Comparison of ENCODE assay signal across 17 cellular contexts in genomic region chr5:178313316-178313715, GRCh38.
"Had no signal": no experiment of that assay in that cellular context is flagged by ENCODE, and none has a peak within 500 bp of the region (broad histone marks: within the 10 kb centered on the region; RNA-seq: fewer than 3 reads in every experiment).

No MANE protein-coding gene starts in this region.

- H3K27ac Mint-ChIP-seq: activated CD4-positive, alpha-beta T cell treated with anti-CD3 and anti-CD28 coated beads, Interleukin-2, amount 10 ng/mL, durations not matched to agents 24 days and 14 days; activated CD8-positive, alpha-beta T cell treated with anti-CD3 and anti-CD28 coated beads for 36 hours; activated naive CD8-positive, alpha-beta T cell treated with anti-CD3 and anti-CD28 coated beads, Interleukin-2, amount 10 ng/mL, durations not matched to agents 7 days and 5 days; activated T-helper 17 cell treated with anti-CD3 and anti-CD28 coated beads, Interleukin-2, amount 50 U/mL, for 72 hours had no signal

- H3K9me3 ChIP-seq: body of pancreas, tibial nerve, uterus had no signal

- DNase-seq: activated CD4-positive, alpha-beta T cell treated with anti-CD3 and anti-CD28 coated beads, Interleukin-2, amount 10 ng/mL, durations not matched to agents 24 days and 14 days; activated CD4-positive, CD25-positive, alpha-beta regulatory T cell; activated CD8-positive, alpha-beta T cell treated with anti-CD3 and anti-CD28 coated beads for 36 hours; activated naive CD4-positive, alpha-beta T cell treated with Interleukin-2 at 50 U/mL for 16 hours; activated naive CD8-positive, alpha-beta T cell treated with anti-CD3 and anti-CD28 coated beads, Interleukin-2, amount 10 ng/mL, durations not matched to agents 7 days and 5 days; activated T-cell treated with anti-CD3 and anti-CD28 coated beads, Interleukin-2, amount 50 U/mL, for 1 hour; amygdala; caudate nucleus; head of caudate nucleus; mammary epithelial cell; stimulated activated CD4-positive, alpha-beta T cell treated with anti-CD3 and anti-CD28 coated beads, Interleukin-2, amount 100 ng/mL, for 24 hours; stimulated activated naive CD4-positive, alpha-beta T cell treated with Interleukin-2 at 50 U/mL for 16 hours; uterus had no signal

- H3K4me1 Mint-ChIP-seq: activated CD4-positive, alpha-beta T cell treated with anti-CD3 and anti-CD28 coated beads, Interleukin-2, amount 10 ng/mL, durations not matched to agents 24 days and 14 days; activated naive CD8-positive, alpha-beta T cell treated with anti-CD3 and anti-CD28 coated beads, Interleukin-2, amount 10 ng/mL, durations not matched to agents 7 days and 5 days; activated T-helper 17 cell treated with anti-CD3 and anti-CD28 coated beads, Interleukin-2, amount 50 U/mL, for 72 hours had no signal

- H3K36me3 ChIP-seq: tibial nerve, uterus had no signal

- H3K27ac ChIP-seq: body of pancreas, parathyroid adenoma, uterus had no signal

- H3K27me3 ChIP-seq: body of pancreas, tibial nerve, uterus had no signal

- H3K4me3 ChIP-seq: body of pancreas, tibial nerve, uterus had no signal

- H3K4me3 Mint-ChIP-seq: activated CD4-positive, alpha-beta T cell treated with anti-CD3 and anti-CD28 coated beads, Interleukin-2, amount 10 ng/mL, durations not matched to agents 24 days and 14 days; activated CD8-positive, alpha-beta T cell treated with anti-CD3 and anti-CD28 coated beads for 36 hours; activated naive CD8-positive, alpha-beta T cell treated with anti-CD3 and anti-CD28 coated beads, Interleukin-2, amount 10 ng/mL, durations not matched to agents 7 days and 5 days; activated T-helper 17 cell treated with anti-CD3 and anti-CD28 coated beads, Interleukin-2, amount 50 U/mL, for 72 hours had no signal

- H3K27me3 Mint-ChIP-seq: activated CD4-positive, alpha-beta T cell treated with anti-CD3 and anti-CD28 coated beads, Interleukin-2, amount 10 ng/mL, durations not matched to agents 24 days and 14 days; activated CD8-positive, alpha-beta T cell treated with anti-CD3 and anti-CD28 coated beads for 36 hours had no signal

- H3K36me3 Mint-ChIP-seq: activated naive CD8-positive, alpha-beta T cell treated with anti-CD3 and anti-CD28 coated beads, Interleukin-2, amount 10 ng/mL, durations not matched to agents 7 days and 5 days had no signal

- ATAC-seq: activated CD8-positive, alpha-beta T cell treated with anti-CD3 and anti-CD28 coated beads for 36 hours; activated T-helper 17 cell treated with anti-CD3 and anti-CD28 coated beads, Interleukin-2, amount 50 U/mL, for 72 hours; body of pancreas had no signal

- H3K4me1 ChIP-seq: body of pancreas, parathyroid adenoma, uterus had no signal
